Comparison of ENCODE assay signal across 9 cellular contexts in the genomic region with DNA sequence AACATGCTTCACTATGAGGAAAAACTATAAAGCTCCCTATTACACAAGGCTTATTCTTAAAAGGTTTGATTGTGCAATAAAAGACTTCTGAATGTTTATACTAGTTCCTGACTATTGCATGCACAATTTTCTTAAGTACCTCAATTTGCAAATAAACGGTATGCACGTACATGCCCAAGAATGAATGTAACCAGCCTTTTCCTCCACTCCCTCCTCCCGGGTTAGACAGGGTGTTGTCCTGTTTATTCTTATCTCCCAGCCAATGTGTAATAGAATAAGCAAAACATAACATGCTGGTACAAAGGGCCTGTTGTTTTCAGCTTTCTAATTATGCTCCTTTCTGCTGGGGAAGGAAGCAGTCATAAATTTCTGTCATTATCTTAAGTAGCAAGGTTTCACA.
DNase-seq lines count a peak whose midpoint lies in the region; ATAC-seq and TF ChIP-seq lines count a peak whose summit lies in the region.
"Had no signal": no experiment of that assay in that cellular context is flagged by ENCODE, and none has a peak within 500 bp of the region (broad histone marks: within the 10 kb centered on the region; RNA-seq: fewer than 3 reads in every experiment).

No MANE protein-coding gene starts in this region.

- TF ChIP-seq CTCF in fibroblast of mammary gland (conservative IDR thresholded peaks at IDR 0.05; ENCODE audit: control insufficient read depth, insufficient read depth, low read depth, low read length) (no peak), retinal pigment epithelial cell (conservative IDR thresholded peaks at IDR 0.05; ENCODE audit: low read depth, low read length) (no peak)

- H3K4me3 ChIP-seq in fibroblast of mammary gland (ENCODE audit: control insufficient read depth, low read depth, low read length) (no peak overlapping the region), retinal pigment epithelial cell (ENCODE audit: low read length) (no peak overlapping the region)

- DNase-seq in GM04504 (ENCODE audit: low read depth) (peak; percentile 82), NOMO-1 (lab: John Stamatoyannopoulos, UW; ENCODE audit: unreplicated experiment in 2 of 2) (peak; percentile 52 to 88), fibroblast of mammary gland (ENCODE audit: low read depth) (peak; percentile 85), retinal pigment epithelial cell (ENCODE audit: low read depth) (peak; percentile 91), anterior cingulate cortex (lab: John Stamatoyannopoulos, UW) (no peak), retina (no peak), hypothalamus (lab: John Stamatoyannopoulos, UW) (no peak)
- DNase-seq: activated B cell treated with CpG ODN at 0.5 μM for 24 hours had no signal

- no peak for ATAC-seq in HG03135 (IDR thresholded peaks at IDR 0.05; ENCODE audit: unreplicated experiment)

Comparison
In these comparisons a context has a peak if more than half of its experiments do, and no peak if none do; other contexts are left out.
1. DNase-seq: peak in GM04504 (single experiment), NOMO-1 (2 of 2), fibroblast of mammary gland (single experiment) and retinal pigment epithelial cell (single experiment); none in anterior cingulate cortex (0 of 58), retina (single experiment) and hypothalamus (0 of 51).